1 cellular context compared by ENCODE assay signal in the genomic region with DNA sequence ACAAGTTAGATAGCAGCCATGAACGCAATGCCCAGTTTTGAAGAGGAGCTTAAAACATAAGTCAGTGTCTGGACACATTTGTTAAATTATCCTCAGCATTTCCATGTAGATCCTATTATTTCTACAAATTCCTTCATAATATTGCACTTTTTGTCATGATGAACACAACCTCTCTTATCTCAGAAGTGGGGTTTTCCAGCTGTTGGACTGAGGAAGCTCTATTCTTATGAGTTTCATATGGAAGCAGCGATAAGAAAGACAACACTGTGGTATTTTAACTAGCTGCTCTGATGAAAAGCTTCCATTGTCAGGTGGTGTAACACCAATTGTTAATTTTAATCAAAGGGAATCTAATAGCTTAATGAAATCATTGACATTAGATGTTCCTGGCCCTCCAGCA.
TF ChIP-seq lines count a peak whose summit lies in the region.

No MANE protein-coding gene starts in this region.

TF ChIP-seq in K562, 482 proteins besides CTCF, POLR2A, EP300 and RAD21 (continued from another document and continues in another):
- TF ChIP-seq ZNF408 (CRISPR knock-in tag; IDR thresholded peaks at IDR 0.05; ENCODE audit: low read depth) (no peak), IFI16 (CRISPR knock-in tag; IDR thresholded peaks at IDR 0.05) (no peak), PML (IDR thresholded peaks at IDR 0.05; ENCODE audit: low read length) (peak; percentile 71), ETV1 (tag; conservative IDR thresholded peaks at IDR 0.05; ENCODE audit: low read depth) (peak; percentile 66), MTA2 (IDR thresholded peaks at IDR 0.05; ENCODE audit: low read depth) (peak; percentile 63), CBFA2T2 (conservative IDR thresholded peaks at IDR 0.05) (peak; percentile 69), ZNF740 (CRISPR knock-in tag; IDR thresholded peaks at IDR 0.05) (no peak), ZNF740 (tag; IDR thresholded peaks at IDR 0.05) (no peak), NFIC (IDR thresholded peaks at IDR 0.05) (peak; percentile 15; the same call in 1 of the 2 replicates), DACH1 (IDR thresholded peaks at IDR 0.05; ENCODE audit: partially characterized antibody) (peak; percentile 65), ASH1L (IDR thresholded peaks at IDR 0.05; ENCODE audit: borderline replicate concordance, low read depth, partially characterized antibody) (no peak), ZEB2 (IDR thresholded peaks at IDR 0.05) (no peak), PRMT5 (CRISPR knock-in tag; IDR thresholded peaks at IDR 0.05) (no peak), NR2C2 (CRISPR knock-in tag; IDR thresholded peaks at IDR 0.05) (no peak), NR2C2 (tag; IDR thresholded peaks at IDR 0.05) (no peak), ZNF696 (CRISPR knock-in tag; conservative IDR thresholded peaks at IDR 0.05) (no peak), ZKSCAN8 (CRISPR knock-in tag; IDR thresholded peaks at IDR 0.05) (no peak), CBX2 (IDR thresholded peaks at IDR 0.05; ENCODE audit: insufficient read depth, low read length, poor library complexity, severe bottlenecking) (no peak), MNT (conservative IDR thresholded peaks at IDR 0.05) (no peak), ATF6 (CRISPR knock-in tag; IDR thresholded peaks at IDR 0.05) (no peak), DPF2 (IDR thresholded peaks at IDR 0.05) (peak; percentile 64), XRCC5 (IDR thresholded peaks at IDR 0.05; ENCODE audit: low read depth, low read length) (no peak), NR4A1 (CRISPR knock-in tag; IDR thresholded peaks at IDR 0.05) (no peak), NR4A1 (tag; IDR thresholded peaks at IDR 0.05) (no peak), ZBTB8A (IDR thresholded peaks at IDR 0.05; ENCODE audit: partially characterized antibody) (no peak), NCOR1 (IDR thresholded peaks at IDR 0.05) (peak; percentile 70), TBL1XR1 (IDR thresholded peaks at IDR 0.05; ENCODE audit: low read length in 2 of 2) (0 out of 4 replicates have a peak, but pooled peaks of 1 of the 2 experiments have one; percentile 17), TOE1 (IDR thresholded peaks at IDR 0.05; ENCODE audit: borderline replicate concordance) (no peak), TOE1 (CRISPR knock-in tag; IDR thresholded peaks at IDR 0.05; ENCODE audit: borderline replicate concordance, low read depth) (no peak), TRIM24 (IDR thresholded peaks at IDR 0.05) (peak in 1 of 2 experiments; percentile 31; a peak in 2 of 4 replicates), CCNT2 (IDR thresholded peaks at IDR 0.05; ENCODE audit: borderline replicate concordance, extremely low read depth, insufficient read length, low read depth, low read length) (peak; percentile 27), KLF16 (IDR thresholded peaks at IDR 0.05) (0 out of 2 replicates have a peak, but pooled peaks have one; percentile 8)
- TF ChIP-seq, protein P1, sequence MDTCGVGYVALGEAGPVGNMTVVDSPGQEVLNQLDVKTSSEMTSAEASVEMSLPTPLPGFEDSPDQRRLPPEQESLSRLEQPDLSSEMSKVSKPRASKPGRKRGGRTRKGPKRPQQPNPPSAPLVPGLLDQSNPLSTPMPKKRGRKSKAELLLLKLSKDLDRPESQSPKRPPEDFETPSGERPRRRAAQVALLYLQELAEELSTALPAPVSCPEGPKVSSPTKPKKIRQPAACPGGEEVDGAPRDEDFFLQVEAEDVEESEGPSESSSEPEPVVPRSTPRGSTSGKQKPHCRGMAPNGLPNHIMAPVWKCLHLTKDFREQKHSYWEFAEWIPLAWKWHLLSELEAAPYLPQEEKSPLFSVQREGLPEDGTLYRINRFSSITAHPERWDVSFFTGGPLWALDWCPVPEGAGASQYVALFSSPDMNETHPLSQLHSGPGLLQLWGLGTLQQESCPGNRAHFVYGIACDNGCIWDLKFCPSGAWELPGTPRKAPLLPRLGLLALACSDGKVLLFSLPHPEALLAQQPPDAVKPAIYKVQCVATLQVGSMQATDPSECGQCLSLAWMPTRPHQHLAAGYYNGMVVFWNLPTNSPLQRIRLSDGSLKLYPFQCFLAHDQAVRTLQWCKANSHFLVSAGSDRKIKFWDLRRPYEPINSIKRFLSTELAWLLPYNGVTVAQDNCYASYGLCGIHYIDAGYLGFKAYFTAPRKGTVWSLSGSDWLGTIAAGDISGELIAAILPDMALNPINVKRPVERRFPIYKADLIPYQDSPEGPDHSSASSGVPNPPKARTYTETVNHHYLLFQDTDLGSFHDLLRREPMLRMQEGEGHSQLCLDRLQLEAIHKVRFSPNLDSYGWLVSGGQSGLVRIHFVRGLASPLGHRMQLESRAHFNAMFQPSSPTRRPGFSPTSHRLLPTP (IDR thresholded peaks at IDR 0.05; ENCODE audit: borderline replicate concordance, extremely low read depth, insufficient read length): no peak
- TF ChIP-seq, protein P2, sequence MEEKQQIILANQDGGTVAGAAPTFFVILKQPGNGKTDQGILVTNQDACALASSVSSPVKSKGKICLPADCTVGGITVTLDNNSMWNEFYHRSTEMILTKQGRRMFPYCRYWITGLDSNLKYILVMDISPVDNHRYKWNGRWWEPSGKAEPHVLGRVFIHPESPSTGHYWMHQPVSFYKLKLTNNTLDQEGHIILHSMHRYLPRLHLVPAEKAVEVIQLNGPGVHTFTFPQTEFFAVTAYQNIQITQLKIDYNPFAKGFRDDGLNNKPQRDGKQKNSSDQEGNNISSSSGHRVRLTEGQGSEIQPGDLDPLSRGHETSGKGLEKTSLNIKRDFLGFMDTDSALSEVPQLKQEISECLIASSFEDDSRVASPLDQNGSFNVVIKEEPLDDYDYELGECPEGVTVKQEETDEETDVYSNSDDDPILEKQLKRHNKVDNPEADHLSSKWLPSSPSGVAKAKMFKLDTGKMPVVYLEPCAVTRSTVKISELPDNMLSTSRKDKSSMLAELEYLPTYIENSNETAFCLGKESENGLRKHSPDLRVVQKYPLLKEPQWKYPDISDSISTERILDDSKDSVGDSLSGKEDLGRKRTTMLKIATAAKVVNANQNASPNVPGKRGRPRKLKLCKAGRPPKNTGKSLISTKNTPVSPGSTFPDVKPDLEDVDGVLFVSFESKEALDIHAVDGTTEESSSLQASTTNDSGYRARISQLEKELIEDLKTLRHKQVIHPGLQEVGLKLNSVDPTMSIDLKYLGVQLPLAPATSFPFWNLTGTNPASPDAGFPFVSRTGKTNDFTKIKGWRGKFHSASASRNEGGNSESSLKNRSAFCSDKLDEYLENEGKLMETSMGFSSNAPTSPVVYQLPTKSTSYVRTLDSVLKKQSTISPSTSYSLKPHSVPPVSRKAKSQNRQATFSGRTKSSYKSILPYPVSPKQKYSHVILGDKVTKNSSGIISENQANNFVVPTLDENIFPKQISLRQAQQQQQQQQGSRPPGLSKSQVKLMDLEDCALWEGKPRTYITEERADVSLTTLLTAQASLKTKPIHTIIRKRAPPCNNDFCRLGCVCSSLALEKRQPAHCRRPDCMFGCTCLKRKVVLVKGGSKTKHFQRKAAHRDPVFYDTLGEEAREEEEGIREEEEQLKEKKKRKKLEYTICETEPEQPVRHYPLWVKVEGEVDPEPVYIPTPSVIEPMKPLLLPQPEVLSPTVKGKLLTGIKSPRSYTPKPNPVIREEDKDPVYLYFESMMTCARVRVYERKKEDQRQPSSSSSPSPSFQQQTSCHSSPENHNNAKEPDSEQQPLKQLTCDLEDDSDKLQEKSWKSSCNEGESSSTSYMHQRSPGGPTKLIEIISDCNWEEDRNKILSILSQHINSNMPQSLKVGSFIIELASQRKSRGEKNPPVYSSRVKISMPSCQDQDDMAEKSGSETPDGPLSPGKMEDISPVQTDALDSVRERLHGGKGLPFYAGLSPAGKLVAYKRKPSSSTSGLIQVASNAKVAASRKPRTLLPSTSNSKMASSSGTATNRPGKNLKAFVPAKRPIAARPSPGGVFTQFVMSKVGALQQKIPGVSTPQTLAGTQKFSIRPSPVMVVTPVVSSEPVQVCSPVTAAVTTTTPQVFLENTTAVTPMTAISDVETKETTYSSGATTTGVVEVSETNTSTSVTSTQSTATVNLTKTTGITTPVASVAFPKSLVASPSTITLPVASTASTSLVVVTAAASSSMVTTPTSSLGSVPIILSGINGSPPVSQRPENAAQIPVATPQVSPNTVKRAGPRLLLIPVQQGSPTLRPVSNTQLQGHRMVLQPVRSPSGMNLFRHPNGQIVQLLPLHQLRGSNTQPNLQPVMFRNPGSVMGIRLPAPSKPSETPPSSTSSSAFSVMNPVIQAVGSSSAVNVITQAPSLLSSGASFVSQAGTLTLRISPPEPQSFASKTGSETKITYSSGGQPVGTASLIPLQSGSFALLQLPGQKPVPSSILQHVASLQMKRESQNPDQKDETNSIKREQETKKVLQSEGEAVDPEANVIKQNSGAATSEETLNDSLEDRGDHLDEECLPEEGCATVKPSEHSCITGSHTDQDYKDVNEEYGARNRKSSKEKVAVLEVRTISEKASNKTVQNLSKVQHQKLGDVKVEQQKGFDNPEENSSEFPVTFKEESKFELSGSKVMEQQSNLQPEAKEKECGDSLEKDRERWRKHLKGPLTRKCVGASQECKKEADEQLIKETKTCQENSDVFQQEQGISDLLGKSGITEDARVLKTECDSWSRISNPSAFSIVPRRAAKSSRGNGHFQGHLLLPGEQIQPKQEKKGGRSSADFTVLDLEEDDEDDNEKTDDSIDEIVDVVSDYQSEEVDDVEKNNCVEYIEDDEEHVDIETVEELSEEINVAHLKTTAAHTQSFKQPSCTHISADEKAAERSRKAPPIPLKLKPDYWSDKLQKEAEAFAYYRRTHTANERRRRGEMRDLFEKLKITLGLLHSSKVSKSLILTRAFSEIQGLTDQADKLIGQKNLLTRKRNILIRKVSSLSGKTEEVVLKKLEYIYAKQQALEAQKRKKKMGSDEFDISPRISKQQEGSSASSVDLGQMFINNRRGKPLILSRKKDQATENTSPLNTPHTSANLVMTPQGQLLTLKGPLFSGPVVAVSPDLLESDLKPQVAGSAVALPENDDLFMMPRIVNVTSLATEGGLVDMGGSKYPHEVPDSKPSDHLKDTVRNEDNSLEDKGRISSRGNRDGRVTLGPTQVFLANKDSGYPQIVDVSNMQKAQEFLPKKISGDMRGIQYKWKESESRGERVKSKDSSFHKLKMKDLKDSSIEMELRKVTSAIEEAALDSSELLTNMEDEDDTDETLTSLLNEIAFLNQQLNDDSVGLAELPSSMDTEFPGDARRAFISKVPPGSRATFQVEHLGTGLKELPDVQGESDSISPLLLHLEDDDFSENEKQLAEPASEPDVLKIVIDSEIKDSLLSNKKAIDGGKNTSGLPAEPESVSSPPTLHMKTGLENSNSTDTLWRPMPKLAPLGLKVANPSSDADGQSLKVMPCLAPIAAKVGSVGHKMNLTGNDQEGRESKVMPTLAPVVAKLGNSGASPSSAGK (IDR thresholded peaks at IDR 0.05): no peak
- TF ChIP-seq, protein P3, sequence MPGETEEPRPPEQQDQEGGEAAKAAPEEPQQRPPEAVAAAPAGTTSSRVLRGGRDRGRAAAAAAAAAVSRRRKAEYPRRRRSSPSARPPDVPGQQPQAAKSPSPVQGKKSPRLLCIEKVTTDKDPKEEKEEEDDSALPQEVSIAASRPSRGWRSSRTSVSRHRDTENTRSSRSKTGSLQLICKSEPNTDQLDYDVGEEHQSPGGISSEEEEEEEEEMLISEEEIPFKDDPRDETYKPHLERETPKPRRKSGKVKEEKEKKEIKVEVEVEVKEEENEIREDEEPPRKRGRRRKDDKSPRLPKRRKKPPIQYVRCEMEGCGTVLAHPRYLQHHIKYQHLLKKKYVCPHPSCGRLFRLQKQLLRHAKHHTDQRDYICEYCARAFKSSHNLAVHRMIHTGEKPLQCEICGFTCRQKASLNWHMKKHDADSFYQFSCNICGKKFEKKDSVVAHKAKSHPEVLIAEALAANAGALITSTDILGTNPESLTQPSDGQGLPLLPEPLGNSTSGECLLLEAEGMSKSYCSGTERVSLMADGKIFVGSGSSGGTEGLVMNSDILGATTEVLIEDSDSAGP (CRISPR knock-in tag; IDR thresholded peaks at IDR 0.05): no peak
- TF ChIP-seq, protein P4, sequence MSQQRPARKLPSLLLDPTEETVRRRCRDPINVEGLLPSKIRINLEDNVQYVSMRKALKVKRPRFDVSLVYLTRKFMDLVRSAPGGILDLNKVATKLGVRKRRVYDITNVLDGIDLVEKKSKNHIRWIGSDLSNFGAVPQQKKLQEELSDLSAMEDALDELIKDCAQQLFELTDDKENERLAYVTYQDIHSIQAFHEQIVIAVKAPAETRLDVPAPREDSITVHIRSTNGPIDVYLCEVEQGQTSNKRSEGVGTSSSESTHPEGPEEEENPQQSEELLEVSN (IDR thresholded peaks at IDR 0.05; ENCODE audit: borderline replicate concordance in 1 of 2, extremely low read depth in 1 of 2, insufficient read depth in 1 of 2, insufficient read length in 1 of 2, low read depth in 1 of 2, low read length in 1 of 2, poor library complexity in 1 of 2, severe bottlenecking in 1 of 2): no peak
- TF ChIP-seq, protein P5, sequence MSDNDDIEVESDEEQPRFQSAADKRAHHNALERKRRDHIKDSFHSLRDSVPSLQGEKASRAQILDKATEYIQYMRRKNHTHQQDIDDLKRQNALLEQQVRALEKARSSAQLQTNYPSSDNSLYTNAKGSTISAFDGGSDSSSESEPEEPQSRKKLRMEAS (CRISPR knock-in tag; IDR thresholded peaks at IDR 0.05): no peak
